In the genomic region with DNA sequence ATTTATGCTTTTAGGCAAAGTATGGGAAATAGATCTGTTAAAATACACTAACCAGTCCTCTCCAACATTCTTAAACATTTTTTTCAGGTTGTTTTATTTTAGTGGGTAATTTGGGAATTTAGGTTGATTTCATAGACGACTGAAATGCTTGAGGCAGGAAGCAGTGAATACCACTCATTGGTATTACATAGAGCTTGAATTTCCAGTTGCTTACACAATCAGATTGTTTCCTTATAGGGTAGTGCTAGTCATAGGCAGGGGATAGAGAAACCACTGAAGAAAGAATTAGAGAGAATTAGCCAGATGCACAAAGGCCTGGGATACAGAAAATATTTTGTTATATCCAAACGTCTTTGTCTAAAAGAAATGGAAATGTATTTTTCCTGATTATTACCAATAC, we compare ENCODE assay signal across 11 cellular contexts. TPM values are rescaled to one million over a fixed set of nuclear protein-coding genes. Genes with fewer than 3 reads are reported as not detected.
DNase-seq lines count a peak whose midpoint lies in the region; ATAC-seq lines count a peak whose summit lies in the region.
"Had no signal": no experiment of that assay in that cellular context is flagged by ENCODE, and none has a peak within 500 bp of the region (broad histone marks: within the 10 kb centered on the region; RNA-seq: fewer than 3 reads in every experiment).

No MANE protein-coding gene starts in this region.

- no peak overlapping the region for H2AFZ ChIP-seq in Karpas-422 (ENCODE audit: low read length)

- no peaks in the 10 kb centered on the region for H3K9me3 ChIP-seq in Karpas-422 (ENCODE audit: low read length)
- H3K9me3 ChIP-seq: body of pancreas had no signal

- no peaks in the 10 kb centered on the region for H3K9me2 ChIP-seq in Karpas-422 (replicated peaks; ENCODE audit: insufficient read depth, low read length)

- no peak overlapping the region for H3K4me3 ChIP-seq in Karpas-422 (ENCODE audit: low read length)
- H3K4me3 ChIP-seq: body of pancreas had no signal

- intact Hi-C loops in sciatic nerve (cut with DNase I): no loop called here

- DNase-seq in GM04503 (ENCODE audit: low read depth): peak; percentile 87
- DNase-seq in RKO (ENCODE audit: low spot score): peak; percentile 63
- DNase-seq in fibroblast of gingiva (ENCODE audit: low read depth): peak; percentile 86
- DNase-seq in sciatic nerve (ENCODE audit: low spot score): no peak
- DNase-seq in T-helper 2 cell: no peak
- DNase-seq in NCI-H2029 (lab: John Stamatoyannopoulos, UW): no peak
- no peak for DNase-seq in Karpas-422
- DNase-seq: activated B cell treated with CpG ODN at 0.5 μM for 24 hours, body of pancreas, NCI-H187 treated with DMSO at 0.1 percent for 48 hours had no signal

- no peaks in the 10 kb centered on the region for H3K79me2 ChIP-seq in Karpas-422 (ENCODE audit: low read length)

- ATAC-seq in sciatic nerve (peak; percentile 67), GM21360 (IDR thresholded peaks at IDR 0.05; ENCODE audit: unreplicated experiment) (no peak)
- ATAC-seq: body of pancreas had no signal

- H3K4me2 ChIP-seq in Karpas-422 (ENCODE audit: low read depth, low read length, poor library complexity, severe bottlenecking): no peak overlapping the region

- H3K4me1 ChIP-seq in Karpas-422 (ENCODE audit: low read length): no peaks in the 10 kb centered on the region

- no peak overlapping the region for H3K9ac ChIP-seq in Karpas-422 (ENCODE audit: low read length)

- H3K27me3 ChIP-seq in Karpas-422 (ENCODE audit: low read length): 0 out of 2 replicates have a peak, but pooled peaks cover 2% of the 10 kb centered on the region
- H3K27me3 ChIP-seq: body of pancreas had no signal

- no peak overlapping the region for H3K27ac ChIP-seq in Karpas-422 (ENCODE audit: low read length)
- H3K27ac ChIP-seq: body of pancreas had no signal

- H4K20me1 ChIP-seq in Karpas-422 (ENCODE audit: insufficient read depth, low read depth, low read length): no peaks in the 10 kb centered on the region

- H3K36me3 ChIP-seq in Karpas-422 (ENCODE audit: insufficient read depth, low read length): no peaks in the 10 kb centered on the region

RNA-seq across cellular contexts. Expression of a gene that starts 23.9 kb away (rescaled TPM):
- 48.4 TPM for total RNA-seq in sciatic nerve
- total RNA-seq in Karpas-422 (2014; rRNA removed; shearing (Covaris generic); ENCODE audit: low replicate concordance): not detected in 2 replicates
- total RNA-seq: activated B cell treated with CpG ODN at 0.5 μM for 24 hours had no signal

RNA-seq across cellular contexts. Expression of a gene that starts 51.3 kb away (rescaled TPM):
- total RNA-seq in sciatic nerve: 84.7 TPM
- total RNA-seq in Karpas-422 (2014; rRNA removed; shearing (Covaris generic); ENCODE audit: low replicate concordance): 10.5 and 12.2 TPM in 2 replicates

Comparison
In these comparisons a context has a peak if more than half of its experiments do, and no peak if none do; other contexts are left out.
1. DNase-seq: peak in GM04503 (single experiment), RKO (single experiment) and fibroblast of gingiva (single experiment); none in sciatic nerve (single experiment), T-helper 2 cell (0 of 5), NCI-H2029 (single experiment) and Karpas-422 (single experiment).
2. RNA of a gene that starts 23.9 kb away (total RNA-seq): 48.4 TPM in sciatic nerve (single experiment); not detected in Karpas-422; every median in the first group is over 10 times any median in the second.